In genomic region chr1:68819190-68819829, GRCh38 we compare ENCODE assay signal across 1 cellular context.
TF ChIP-seq lines count a peak whose summit lies in the region.

No MANE protein-coding gene starts in this region.

TF ChIP-seq in WTC11, 78 proteins besides CTCF, POLR2A, EP300 and RAD21 (continued from another document):
- TF ChIP-seq ARID4B (CRISPR knock-in tag; IDR thresholded peaks at IDR 0.05; ENCODE audit: borderline replicate concordance): no peak
- TF ChIP-seq, protein P1, sequence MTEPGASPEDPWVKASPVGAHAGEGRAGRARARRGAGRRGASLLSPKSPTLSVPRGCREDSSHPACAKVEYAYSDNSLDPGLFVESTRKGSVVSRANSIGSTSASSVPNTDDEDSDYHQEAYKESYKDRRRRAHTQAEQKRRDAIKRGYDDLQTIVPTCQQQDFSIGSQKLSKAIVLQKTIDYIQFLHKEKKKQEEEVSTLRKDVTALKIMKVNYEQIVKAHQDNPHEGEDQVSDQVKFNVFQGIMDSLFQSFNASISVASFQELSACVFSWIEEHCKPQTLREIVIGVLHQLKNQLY (CRISPR knock-in tag; IDR thresholded peaks at IDR 0.05): no peak
- no peak for TF ChIP-seq STAT6 (CRISPR knock-in tag; conservative IDR thresholded peaks at IDR 0.05; ENCODE audit: low read depth)
- TF ChIP-seq MXD4 (CRISPR knock-in tag; IDR thresholded peaks at IDR 0.05; ENCODE audit: borderline replicate concordance): no peak
- no peak for TF ChIP-seq ZNF121 (CRISPR knock-in tag; IDR thresholded peaks at IDR 0.05)
- no peak for TF ChIP-seq USF1 (CRISPR knock-in tag; IDR thresholded peaks at IDR 0.05)
- TF ChIP-seq, protein P2, sequence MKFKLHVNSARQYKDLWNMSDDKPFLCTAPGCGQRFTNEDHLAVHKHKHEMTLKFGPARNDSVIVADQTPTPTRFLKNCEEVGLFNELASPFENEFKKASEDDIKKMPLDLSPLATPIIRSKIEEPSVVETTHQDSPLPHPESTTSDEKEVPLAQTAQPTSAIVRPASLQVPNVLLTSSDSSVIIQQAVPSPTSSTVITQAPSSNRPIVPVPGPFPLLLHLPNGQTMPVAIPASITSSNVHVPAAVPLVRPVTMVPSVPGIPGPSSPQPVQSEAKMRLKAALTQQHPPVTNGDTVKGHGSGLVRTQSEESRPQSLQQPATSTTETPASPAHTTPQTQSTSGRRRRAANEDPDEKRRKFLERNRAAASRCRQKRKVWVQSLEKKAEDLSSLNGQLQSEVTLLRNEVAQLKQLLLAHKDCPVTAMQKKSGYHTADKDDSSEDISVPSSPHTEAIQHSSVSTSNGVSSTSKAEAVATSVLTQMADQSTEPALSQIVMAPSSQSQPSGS (CRISPR knock-in tag; IDR thresholded peaks at IDR 0.05; ENCODE audit: borderline replicate concordance, low read depth): no peak
TF ChIP-seq in WTC11: peak in this region for 0.
